In the genomic region with DNA sequence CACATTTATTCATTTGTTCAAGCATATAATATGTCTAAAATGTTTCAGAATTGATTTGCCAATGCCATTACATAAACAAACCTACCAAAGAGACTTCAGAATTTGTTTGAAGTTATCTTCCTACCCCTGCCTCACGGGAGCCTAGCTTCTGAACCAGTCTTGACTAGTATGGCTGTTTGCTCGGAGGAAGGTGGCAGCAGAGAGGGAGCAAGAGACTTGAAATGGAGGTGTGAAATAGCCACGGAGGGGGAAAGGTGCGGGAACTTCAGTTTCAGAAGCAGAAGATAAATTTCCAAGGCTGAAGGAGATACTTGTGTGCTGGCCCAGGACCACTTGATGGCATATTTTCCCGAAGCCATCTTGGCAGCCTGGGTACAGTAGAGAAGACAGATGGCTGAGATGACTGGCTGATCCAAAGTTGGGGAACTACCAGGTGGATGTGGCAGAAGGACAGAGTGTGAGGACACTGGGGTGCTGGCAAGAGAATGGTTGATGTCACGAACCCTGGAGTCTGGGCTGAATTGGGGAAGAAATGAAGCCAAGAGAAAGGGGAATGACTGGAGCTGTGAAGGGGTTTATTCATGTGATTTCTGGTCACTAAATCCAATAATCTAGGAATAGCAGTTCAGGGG, we compare ENCODE assay signal across 1 cellular context.
TF ChIP-seq lines count a peak whose summit lies in the region.

No MANE protein-coding gene starts in this region.

TF ChIP-seq in GM23338, 12 proteins besides CTCF, POLR2A, EP300 and RAD21 (continued from another document):
- TF ChIP-seq, protein P1, sequence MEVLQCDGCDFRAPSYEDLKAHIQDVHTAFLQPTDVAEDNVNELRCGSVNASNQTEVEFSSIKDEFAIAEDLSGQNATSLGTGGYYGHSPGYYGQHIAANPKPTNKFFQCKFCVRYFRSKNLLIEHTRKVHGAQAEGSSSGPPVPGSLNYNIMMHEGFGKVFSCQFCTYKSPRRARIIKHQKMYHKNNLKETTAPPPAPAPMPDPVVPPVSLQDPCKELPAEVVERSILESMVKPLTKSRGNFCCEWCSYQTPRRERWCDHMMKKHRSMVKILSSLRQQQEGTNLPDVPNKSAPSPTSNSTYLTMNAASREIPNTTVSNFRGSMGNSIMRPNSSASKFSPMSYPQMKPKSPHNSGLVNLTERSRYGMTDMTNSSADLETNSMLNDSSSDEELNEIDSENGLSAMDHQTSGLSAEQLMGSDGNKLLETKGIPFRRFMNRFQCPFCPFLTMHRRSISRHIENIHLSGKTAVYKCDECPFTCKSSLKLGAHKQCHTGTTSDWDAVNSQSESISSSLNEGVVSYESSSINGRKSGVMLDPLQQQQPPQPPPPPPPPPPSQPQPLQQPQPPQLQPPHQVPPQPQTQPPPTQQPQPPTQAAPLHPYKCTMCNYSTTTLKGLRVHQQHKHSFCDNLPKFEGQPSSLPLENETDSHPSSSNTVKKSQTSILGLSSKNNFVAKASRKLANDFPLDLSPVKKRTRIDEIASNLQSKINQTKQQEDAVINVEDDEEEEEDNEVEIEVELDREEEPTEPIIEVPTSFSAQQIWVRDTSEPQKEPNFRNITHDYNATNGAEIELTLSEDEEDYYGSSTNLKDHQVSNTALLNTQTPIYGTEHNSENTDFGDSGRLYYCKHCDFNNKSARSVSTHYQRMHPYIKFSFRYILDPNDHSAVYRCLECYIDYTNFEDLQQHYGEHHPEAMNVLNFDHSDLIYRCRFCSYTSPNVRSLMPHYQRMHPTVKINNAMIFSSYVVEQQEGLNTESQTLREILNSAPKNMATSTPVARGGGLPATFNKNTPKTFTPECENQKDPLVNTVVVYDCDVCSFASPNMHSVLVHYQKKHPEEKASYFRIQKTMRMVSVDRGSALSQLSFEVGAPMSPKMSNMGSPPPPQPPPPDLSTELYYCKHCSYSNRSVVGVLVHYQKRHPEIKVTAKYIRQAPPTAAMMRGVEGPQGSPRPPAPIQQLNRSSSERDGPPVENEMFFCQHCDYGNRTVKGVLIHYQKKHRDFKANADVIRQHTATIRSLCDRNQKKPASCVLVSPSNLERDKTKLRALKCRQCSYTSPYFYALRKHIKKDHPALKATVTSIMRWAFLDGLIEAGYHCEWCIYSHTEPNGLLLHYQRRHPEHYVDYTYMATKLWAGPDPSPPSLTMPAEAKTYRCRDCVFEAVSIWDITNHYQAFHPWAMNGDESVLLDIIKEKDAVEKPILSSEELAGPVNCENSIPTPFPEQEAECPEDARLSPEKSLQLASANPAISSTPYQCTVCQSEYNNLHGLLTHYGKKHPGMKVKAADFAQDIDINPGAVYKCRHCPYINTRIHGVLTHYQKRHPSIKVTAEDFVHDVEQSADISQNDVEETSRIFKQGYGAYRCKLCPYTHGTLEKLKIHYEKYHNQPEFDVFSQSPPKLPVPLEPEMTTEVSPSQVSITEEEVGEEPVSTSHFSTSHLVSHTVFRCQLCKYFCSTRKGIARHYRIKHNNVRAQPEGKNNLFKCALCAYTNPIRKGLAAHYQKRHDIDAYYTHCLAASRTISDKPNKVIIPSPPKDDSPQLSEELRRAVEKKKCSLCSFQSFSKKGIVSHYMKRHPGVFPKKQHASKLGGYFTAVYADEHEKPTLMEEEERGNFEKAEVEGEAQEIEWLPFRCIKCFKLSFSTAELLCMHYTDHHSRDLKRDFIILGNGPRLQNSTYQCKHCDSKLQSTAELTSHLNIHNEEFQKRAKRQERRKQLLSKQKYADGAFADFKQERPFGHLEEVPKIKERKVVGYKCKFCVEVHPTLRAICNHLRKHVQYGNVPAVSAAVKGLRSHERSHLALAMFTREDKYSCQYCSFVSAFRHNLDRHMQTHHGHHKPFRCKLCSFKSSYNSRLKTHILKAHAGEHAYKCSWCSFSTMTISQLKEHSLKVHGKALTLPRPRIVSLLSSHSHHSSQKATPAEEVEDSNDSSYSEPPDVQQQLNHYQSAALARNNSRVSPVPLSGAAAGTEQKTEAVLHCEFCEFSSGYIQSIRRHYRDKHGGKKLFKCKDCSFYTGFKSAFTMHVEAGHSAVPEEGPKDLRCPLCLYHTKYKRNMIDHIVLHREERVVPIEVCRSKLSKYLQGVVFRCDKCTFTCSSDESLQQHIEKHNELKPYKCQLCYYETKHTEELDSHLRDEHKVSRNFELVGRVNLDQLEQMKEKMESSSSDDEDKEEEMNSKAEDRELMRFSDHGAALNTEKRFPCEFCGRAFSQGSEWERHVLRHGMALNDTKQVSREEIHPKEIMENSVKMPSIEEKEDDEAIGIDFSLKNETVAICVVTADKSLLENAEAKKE (CRISPR knock-in tag; IDR thresholded peaks at IDR 0.05), result no peak
- TF ChIP-seq EZH2phosphoT487 (IDR thresholded peaks at IDR 0.05; ENCODE audit: unreplicated experiment), result no peak
- TF ChIP-seq JUNB (IDR thresholded peaks at IDR 0.05; ENCODE audit: unreplicated experiment), result no peak
- TF ChIP-seq ZNF331 (CRISPR knock-in tag; IDR thresholded peaks at IDR 0.05; ENCODE audit: low read depth), result no peak
- no peak for TF ChIP-seq POLR2AphosphoS5 (IDR thresholded peaks at IDR 0.05; ENCODE audit: low read depth)
- TF ChIP-seq ZNF114 (CRISPR knock-in tag; IDR thresholded peaks at IDR 0.05), result no peak
- TF ChIP-seq, protein P2, sequence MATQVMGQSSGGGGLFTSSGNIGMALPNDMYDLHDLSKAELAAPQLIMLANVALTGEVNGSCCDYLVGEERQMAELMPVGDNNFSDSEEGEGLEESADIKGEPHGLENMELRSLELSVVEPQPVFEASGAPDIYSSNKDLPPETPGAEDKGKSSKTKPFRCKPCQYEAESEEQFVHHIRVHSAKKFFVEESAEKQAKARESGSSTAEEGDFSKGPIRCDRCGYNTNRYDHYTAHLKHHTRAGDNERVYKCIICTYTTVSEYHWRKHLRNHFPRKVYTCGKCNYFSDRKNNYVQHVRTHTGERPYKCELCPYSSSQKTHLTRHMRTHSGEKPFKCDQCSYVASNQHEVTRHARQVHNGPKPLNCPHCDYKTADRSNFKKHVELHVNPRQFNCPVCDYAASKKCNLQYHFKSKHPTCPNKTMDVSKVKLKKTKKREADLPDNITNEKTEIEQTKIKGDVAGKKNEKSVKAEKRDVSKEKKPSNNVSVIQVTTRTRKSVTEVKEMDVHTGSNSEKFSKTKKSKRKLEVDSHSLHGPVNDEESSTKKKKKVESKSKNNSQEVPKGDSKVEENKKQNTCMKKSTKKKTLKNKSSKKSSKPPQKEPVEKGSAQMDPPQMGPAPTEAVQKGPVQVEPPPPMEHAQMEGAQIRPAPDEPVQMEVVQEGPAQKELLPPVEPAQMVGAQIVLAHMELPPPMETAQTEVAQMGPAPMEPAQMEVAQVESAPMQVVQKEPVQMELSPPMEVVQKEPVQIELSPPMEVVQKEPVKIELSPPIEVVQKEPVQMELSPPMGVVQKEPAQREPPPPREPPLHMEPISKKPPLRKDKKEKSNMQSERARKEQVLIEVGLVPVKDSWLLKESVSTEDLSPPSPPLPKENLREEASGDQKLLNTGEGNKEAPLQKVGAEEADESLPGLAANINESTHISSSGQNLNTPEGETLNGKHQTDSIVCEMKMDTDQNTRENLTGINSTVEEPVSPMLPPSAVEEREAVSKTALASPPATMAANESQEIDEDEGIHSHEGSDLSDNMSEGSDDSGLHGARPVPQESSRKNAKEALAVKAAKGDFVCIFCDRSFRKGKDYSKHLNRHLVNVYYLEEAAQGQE (IDR thresholded peaks at IDR 0.05; ENCODE audit: unreplicated experiment), result no peak
- TF ChIP-seq NANOG (IDR thresholded peaks at IDR 0.05; ENCODE audit: borderline replicate concordance), result no peak
